Comparison of ENCODE assay signal across 16 cellular contexts in the genomic region with DNA sequence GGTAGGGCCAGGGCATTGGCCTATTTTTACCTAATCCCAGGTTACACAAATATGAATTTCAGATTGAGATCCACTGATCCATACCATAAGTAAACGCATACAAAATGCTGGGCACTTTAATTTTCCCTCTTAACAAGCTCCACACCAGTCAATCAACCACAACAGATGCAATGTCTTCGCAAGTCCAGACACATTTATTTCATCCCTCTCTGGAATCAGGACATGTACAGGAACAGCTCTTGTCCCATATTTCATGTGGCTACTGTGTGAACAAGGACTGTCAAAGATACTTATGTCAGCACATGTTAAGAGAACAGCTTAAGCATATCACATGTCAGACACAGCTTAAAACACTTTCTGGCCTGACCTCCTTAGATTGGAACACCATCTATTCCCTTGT.
DNase-seq lines count a peak whose midpoint lies in the region; ATAC-seq, FAIRE-seq and TF ChIP-seq lines count a peak whose summit lies in the region.
"Had no signal": no experiment of that assay in that cellular context is flagged by ENCODE, and none has a peak within 500 bp of the region (broad histone marks: within the 10 kb centered on the region; RNA-seq: fewer than 3 reads in every experiment).

No MANE protein-coding gene starts in this region.

- TF ChIP-seq CTCF in NB4 (IDR thresholded peaks at IDR 0.05; ENCODE audit: low read depth, low read length) (no peak), astrocyte (IDR thresholded peaks at IDR 0.05; ENCODE audit: insufficient read depth, low read depth, low read length) (no peak), osteoblast (IDR thresholded peaks at IDR 0.05; ENCODE audit: extremely low read depth, low read depth, low read length) (no peak), suprapubic skin (IDR thresholded peaks at IDR 0.05) (no peak)

- H2AFZ ChIP-seq in astrocyte (ENCODE audit: low read depth, low read length), result no peak overlapping the region
- no peak overlapping the region for H2AFZ ChIP-seq in osteoblast (ENCODE audit: low read length)
- H2AFZ ChIP-seq: GM23338 had no signal

- H3K4me1 ChIP-seq in astrocyte (ENCODE audit: insufficient read depth, low read length) (peaks cover 19% of the 10 kb centered on the region), osteoblast (ENCODE audit: insufficient read depth, low read length) (peaks cover 19% of the 10 kb centered on the region), aorta (ENCODE audit: control insufficient read depth in 1 of 2, insufficient read depth in 2 of 2, low read length in 2 of 2) (peaks cover 0 to 2% of the 10 kb centered on the region in 2 donors), suprapubic skin (peaks cover 47% of the 10 kb centered on the region)
- H3K4me1 ChIP-seq: uterus had no signal

- no peak overlapping the region for H3K9ac ChIP-seq in astrocyte (ENCODE audit: low read length)

- intact Hi-C loops in aorta (cut with DNase I), result no loop called here

- H3K4me3 Mint-ChIP-seq in astrocyte (ENCODE audit: unreplicated experiment), result no peak overlapping the region
- H3K4me3 Mint-ChIP-seq: activated naive CD8-positive, alpha-beta T cell; CD8-positive, alpha-beta T cell; GM23338; stimulated activated naive B cell treated with anti-CD40 and anti-IgM and Interleukin-4, amounts not matched to agents 10 μg/mL and 1 μg/mL and 100 μg/mL, for 72 hours had no signal

- H4K20me1 ChIP-seq in astrocyte (ENCODE audit: insufficient read depth, low read length) (peaks cover 41% of the 10 kb centered on the region), osteoblast (ENCODE audit: insufficient read depth, low read length) (peaks cover 23% of the 10 kb centered on the region)

- H3K36me3 Mint-ChIP-seq in astrocyte (ENCODE audit: low read depth, unreplicated experiment), result no peaks in the 10 kb centered on the region
- H3K36me3 Mint-ChIP-seq: CD8-positive, alpha-beta T cell had no signal

- no peak for FAIRE-seq in astrocyte (lab: Jason Lieb, UNC)

- no peak for TF ChIP-seq EP300 in suprapubic skin (IDR thresholded peaks at IDR 0.05)

- TF ChIP-seq POLR2A in NB4 (IDR thresholded peaks at IDR 0.05; ENCODE audit: extremely low read depth, insufficient read length), result no peak
- no peak for TF ChIP-seq POLR2A in suprapubic skin (IDR thresholded peaks at IDR 0.05)

- H3K36me3 ChIP-seq in astrocyte (ENCODE audit: insufficient read depth, low read length) (no peaks in the 10 kb centered on the region), osteoblast (ENCODE audit: insufficient read depth, low read length) (no peaks in the 10 kb centered on the region), aorta (ENCODE audit: control insufficient read depth in 1 of 2, insufficient read depth in 2 of 2, low read length in 1 of 2) (no peaks in the 10 kb centered on the region), suprapubic skin (no peaks in the 10 kb centered on the region)
- H3K36me3 ChIP-seq: right atrium auricular region, uterus had no signal

- H3K79me2 ChIP-seq in astrocyte (ENCODE audit: insufficient read depth, low read length), result peaks cover 54% of the 10 kb centered on the region
- peaks cover 65% of the 10 kb centered on the region for H3K79me2 ChIP-seq in osteoblast (ENCODE audit: insufficient read depth, low read length)

- H3K27me3 ChIP-seq in astrocyte (ENCODE audit: insufficient read depth, low read length) (no peaks in the 10 kb centered on the region), osteoblast (ENCODE audit: insufficient read depth, low read length) (no peaks in the 10 kb centered on the region), aorta (ENCODE audit: control insufficient read depth in 1 of 2, insufficient read depth in 2 of 2, low read length in 1 of 2) (no peaks in the 10 kb centered on the region), suprapubic skin (no peaks in the 10 kb centered on the region)
- H3K27me3 ChIP-seq: right atrium auricular region, uterus had no signal

- WGBS in aorta, 2 donors, result 52 to 72% methylated on average over 2 of the region's 2 CpGs
- WGBS in suprapubic skin, result 41% methylated on average over 2 of the region's 2 CpGs

- H3K4me2 ChIP-seq in astrocyte (ENCODE audit: low read length) (no peak overlapping the region), osteoblast (ENCODE audit: insufficient read depth, low read length) (no peak overlapping the region)
- H3K4me2 ChIP-seq: GM23338 had no signal

- peak; percentile 29 for DNase-seq in DMS 273 treated with DMSO at 0.1 percent for 48 hours (lab: John Stamatoyannopoulos, UW)
- DNase-seq in NB4 (ENCODE audit: low read depth), result peak; percentile 6
- DNase-seq in astrocyte (ENCODE audit: low read depth), result no peak
- no peak for DNase-seq in osteoblast (ENCODE audit: insufficient read length, low spot score, missing footprints)
- DNase-seq in aorta, result no peak
- DNase-seq in SIG-M5 (lab: John Stamatoyannopoulos, UW), result no peak
- DNase-seq in suprapubic skin (ENCODE audit: low spot score in 2 of 2), result no peak
- DNase-seq: CD8-positive, alpha-beta T cell; NCI-H2107; stimulated activated CD4-positive, alpha-beta T cell treated with anti-CD3 and anti-CD28 coated beads, Interleukin-4, amount 100 ng/mL, for 4 hours; stimulated activated naive B cell treated with anti-CD40 and anti-IgM and Interleukin-4, amounts not matched to agents 10 μg/mL and 1 μg/mL and 100 μg/mL, for 72 hours; uterus had no signal

- H3K27ac Mint-ChIP-seq in astrocyte (ENCODE audit: unreplicated experiment), result peak overlapping the region; percentile 8
- H3K27ac Mint-ChIP-seq: activated naive CD8-positive, alpha-beta T cell; CD8-positive, alpha-beta T cell; GM23338; stimulated activated naive B cell treated with anti-CD40 and anti-IgM and Interleukin-4, amounts not matched to agents 10 μg/mL and 1 μg/mL and 100 μg/mL, for 72 hours had no signal

- ATAC-seq in aorta (ENCODE audit: low FRiP score), result no peak
- ATAC-seq: CD8-positive, alpha-beta T cell; GM23338 had no signal

- no peak overlapping the region for H3K4me3 ChIP-seq in NB4 (ENCODE audit: low read depth, low read length)
- H3K4me3 ChIP-seq in astrocyte (ENCODE audit: insufficient read depth, low read depth, low read length), result no peak overlapping the region
- no peak overlapping the region for H3K4me3 ChIP-seq in osteoblast (ENCODE audit: insufficient read depth, low read length)
- H3K4me3 ChIP-seq in aorta (ENCODE audit: low read length in 2 of 2), result no peak overlapping the region
- no peak overlapping the region for H3K4me3 ChIP-seq in suprapubic skin
- H3K4me3 ChIP-seq: GM23338, right atrium auricular region, uterus had no signal

- no peaks in the 10 kb centered on the region for H3K27me3 Mint-ChIP-seq in astrocyte (ENCODE audit: low read depth, unreplicated experiment)
- H3K27me3 Mint-ChIP-seq: activated naive CD8-positive, alpha-beta T cell; stimulated activated naive B cell treated with anti-CD40 and anti-IgM and Interleukin-4, amounts not matched to agents 10 μg/mL and 1 μg/mL and 100 μg/mL, for 72 hours had no signal

- H3K9me3 ChIP-seq in astrocyte (ENCODE audit: insufficient read depth, low read depth, low read length) (no peaks in the 10 kb centered on the region), osteoblast (ENCODE audit: low read depth, low read length) (no peaks in the 10 kb centered on the region), aorta (ENCODE audit: control insufficient read depth, low read length) (no peaks in the 10 kb centered on the region), suprapubic skin (no peaks in the 10 kb centered on the region)
- H3K9me3 ChIP-seq: right atrium auricular region, uterus had no signal

- H3K9me3 Mint-ChIP-seq in astrocyte (ENCODE audit: unreplicated experiment), result no peaks in the 10 kb centered on the region
- H3K9me3 Mint-ChIP-seq: CD8-positive, alpha-beta T cell; GM23338; stimulated activated naive B cell treated with anti-CD40 and anti-IgM and Interleukin-4, amounts not matched to agents 10 μg/mL and 1 μg/mL and 100 μg/mL, for 72 hours had no signal

- H3K4me1 Mint-ChIP-seq in astrocyte (ENCODE audit: low read depth, unreplicated experiment), result peaks cover 40% of the 10 kb centered on the region

- no peak overlapping the region for H3K27ac ChIP-seq in astrocyte (ENCODE audit: low read depth, low read length)
- H3K27ac ChIP-seq in osteoblast (ENCODE audit: low read depth, low read length), result peak overlapping the region; percentile 80
- no peak overlapping the region for H3K27ac ChIP-seq in aorta (ENCODE audit: low read depth in 1 of 2, low read length in 2 of 2)
- H3K27ac ChIP-seq in suprapubic skin, result no peak overlapping the region
- H3K27ac ChIP-seq: HL-60, right atrium auricular region, uterus had no signal

Comparison
In these comparisons a context has a peak if more than half of its experiments do, and no peak if none do; other contexts are left out.
1. DNase-seq: peak in DMS 273 treated with DMSO at 0.1 percent for 48 hours (single experiment) and NB4 (single experiment); none in astrocyte (single experiment), osteoblast (single experiment), aorta (0 of 2), SIG-M5 (single experiment) and suprapubic skin (0 of 2).